ENCODE assay signal across 15 cellular contexts in the genomic region with DNA sequence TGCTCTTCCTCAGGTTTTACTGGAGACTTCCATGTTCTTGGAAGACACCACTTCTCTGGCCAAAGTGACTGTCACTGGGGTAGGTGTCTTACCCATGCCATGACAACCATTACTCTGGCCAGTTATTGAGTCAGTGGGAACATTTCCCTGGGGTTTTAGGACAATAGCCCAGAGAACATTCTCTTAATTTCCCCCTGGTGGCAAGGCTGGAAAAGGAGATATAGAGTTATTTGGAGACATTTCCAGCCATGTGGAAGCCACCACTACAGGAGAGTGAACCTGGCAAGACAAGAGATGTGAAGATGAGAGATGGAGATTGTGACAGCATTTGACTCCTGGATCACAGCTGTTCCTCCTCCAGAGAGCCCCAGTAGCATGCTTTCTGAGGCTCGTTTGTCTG.
"Had no signal": no experiment of that assay in that cellular context is flagged by ENCODE, and none has a peak within 500 bp of the region (broad histone marks: within the 10 kb centered on the region; RNA-seq: fewer than 3 reads in every experiment).

No MANE protein-coding gene starts in this region.

- H3K27me3 ChIP-seq: neutrophil had no signal

- H3K27me3 Mint-ChIP-seq: activated naive CD4-positive, alpha-beta T cell treated with anti-CD3 and anti-CD28 coated beads, Interleukin-2, amount 50 U/mL, for 24 hours; brain; dendritic cell treated with granulocyte-macrophage colony-stimulating factor and Interleukin-4, amounts not matched to agents 40 ng/mL and 50 ng/mL, for 4 days; effector memory CD8-positive, alpha-beta T cell; naive B cell; stimulated activated naive B cell treated with anti-CD40 and anti-IgM and Interleukin-4, amounts not matched to agents 10 μg/mL and 1 μg/mL and 100 μg/mL, for 72 hours had no signal

- H3K4me1 Mint-ChIP-seq: activated naive CD4-positive, alpha-beta T cell treated with anti-CD3 and anti-CD28 coated beads, Interleukin-2, amount 50 U/mL, for 24 hours had no signal

- H3K36me3 Mint-ChIP-seq: activated naive CD4-positive, alpha-beta T cell treated with anti-CD3 and anti-CD28 coated beads, Interleukin-2, amount 50 U/mL, for 24 hours; brain; naive B cell had no signal

- DNase-seq: activated T-cell treated with anti-CD3 and anti-CD28 coated beads, Interleukin-2, amount 50 U/mL, for 1 hour; effector memory CD8-positive, alpha-beta T cell; erythroblast; lower lobe of right lung; naive B cell; posterior cingulate gyrus; stimulated activated CD4-positive, alpha-beta T cell treated with anti-CD3 and anti-CD28 coated beads, Interleukin-2, amount 100 ng/mL, for 24 hours; stimulated activated naive B cell treated with anti-CD40 and anti-IgM and Interleukin-4, amounts not matched to agents 10 μg/mL and 1 μg/mL and 100 μg/mL, for 72 hours; substantia nigra; trophoblast cell had no signal

- H3K4me3 Mint-ChIP-seq: activated naive CD4-positive, alpha-beta T cell treated with anti-CD3 and anti-CD28 coated beads, Interleukin-2, amount 50 U/mL, for 24 hours; brain; dendritic cell treated with granulocyte-macrophage colony-stimulating factor and Interleukin-4, amounts not matched to agents 40 ng/mL and 50 ng/mL, for 4 days; effector memory CD8-positive, alpha-beta T cell; naive B cell; stimulated activated naive B cell treated with anti-CD40 and anti-IgM and Interleukin-4, amounts not matched to agents 10 μg/mL and 1 μg/mL and 100 μg/mL, for 72 hours had no signal

- H3K4me1 ChIP-seq: lower lobe of right lung had no signal

- H3K27ac ChIP-seq: lower lobe of right lung, neutrophil had no signal

- H3K9me3 ChIP-seq: lower lobe of right lung, neutrophil had no signal

- H3K27ac Mint-ChIP-seq: activated naive CD4-positive, alpha-beta T cell treated with anti-CD3 and anti-CD28 coated beads, Interleukin-2, amount 50 U/mL, for 24 hours; dendritic cell treated with granulocyte-macrophage colony-stimulating factor and Interleukin-4, amounts not matched to agents 40 ng/mL and 50 ng/mL, for 4 days; effector memory CD8-positive, alpha-beta T cell; naive B cell; stimulated activated naive B cell treated with anti-CD40 and anti-IgM and Interleukin-4, amounts not matched to agents 10 μg/mL and 1 μg/mL and 100 μg/mL, for 72 hours had no signal

- ATAC-seq: effector memory CD8-positive, alpha-beta T cell; lower lobe of right lung; sciatic nerve; stimulated activated naive B cell treated with anti-CD40 and anti-IgM and Interleukin-4, amounts not matched to agents 10 μg/mL and 1 μg/mL and 100 μg/mL, for 72 hours had no signal

- H3K9me3 Mint-ChIP-seq: activated naive CD4-positive, alpha-beta T cell treated with anti-CD3 and anti-CD28 coated beads, Interleukin-2, amount 50 U/mL, for 24 hours; dendritic cell treated with granulocyte-macrophage colony-stimulating factor and Interleukin-4, amounts not matched to agents 40 ng/mL and 50 ng/mL, for 4 days; effector memory CD8-positive, alpha-beta T cell; naive B cell; stimulated activated naive B cell treated with anti-CD40 and anti-IgM and Interleukin-4, amounts not matched to agents 10 μg/mL and 1 μg/mL and 100 μg/mL, for 72 hours had no signal

- H3K4me3 ChIP-seq: lower lobe of right lung had no signal
